17 cellular contexts compared by ENCODE assay signal in genomic region chr12:128779901-128780300, GRCh38. TPM values are rescaled to one million over a fixed set of nuclear protein-coding genes. Genes with fewer than 3 reads are reported as not detected.
DNase-seq lines count a peak whose midpoint lies in the region; ATAC-seq and TF ChIP-seq lines count a peak whose summit lies in the region.
"Had no signal": no experiment of that assay in that cellular context is flagged by ENCODE, and none has a peak within 500 bp of the region (broad histone marks: within the 10 kb centered on the region; RNA-seq: fewer than 3 reads in every experiment).

No MANE protein-coding gene starts in this region.

- H3K9me3 Mint-ChIP-seq in natural killer cell = no peaks in the 10 kb centered on the region
- no peaks in the 10 kb centered on the region for H3K9me3 Mint-ChIP-seq in natural killer cell treated with Interleukin-12 subunit alpha and Interleukin-12 subunit beta and Interleukin-15 and Interleukin-18, amount 100 ng/mL, for 72 hours
- H3K9me3 Mint-ChIP-seq in effector memory CD8-positive, alpha-beta T cell = no peaks in the 10 kb centered on the region
- no peaks in the 10 kb centered on the region for H3K9me3 Mint-ChIP-seq in stimulated activated effector memory CD8-positive, alpha-beta T cell treated with anti-CD3 and anti-CD28 coated beads, Interleukin-12 subunit alpha, Interleukin-12 subunit beta, amount 100 ng/mL, for 72 hours
- H3K9me3 Mint-ChIP-seq: CD4-positive, alpha-beta memory T cell had no signal

- H3K4me3 Mint-ChIP-seq in natural killer cell = no peak overlapping the region
- H3K4me3 Mint-ChIP-seq in natural killer cell treated with Interleukin-12 subunit alpha and Interleukin-12 subunit beta and Interleukin-15 and Interleukin-18, amount 100 ng/mL, for 72 hours = no peak overlapping the region
- H3K4me3 Mint-ChIP-seq in effector memory CD8-positive, alpha-beta T cell = no peak overlapping the region
- no peak overlapping the region for H3K4me3 Mint-ChIP-seq in stimulated activated effector memory CD8-positive, alpha-beta T cell treated with anti-CD3 and anti-CD28 coated beads, Interleukin-12 subunit alpha, Interleukin-12 subunit beta, amount 100 ng/mL, for 72 hours
- H3K4me3 Mint-ChIP-seq: CD4-positive, alpha-beta memory T cell had no signal

- DNase-seq in natural killer cell = no peak
- no peak for DNase-seq in natural killer cell treated with Interleukin-12 subunit alpha and Interleukin-12 subunit beta and Interleukin-15 and Interleukin-18, amount 100 ng/mL, for 72 hours (ENCODE audit: low spot score)
- DNase-seq in effector memory CD8-positive, alpha-beta T cell = no peak
- no peak for DNase-seq in stimulated activated effector memory CD8-positive, alpha-beta T cell treated with anti-CD3 and anti-CD28 coated beads, Interleukin-12 subunit alpha, Interleukin-12 subunit beta, amount 100 ng/mL, for 72 hours (ENCODE audit: low spot score in 2 of 2)
- no peak for DNase-seq in SW480 (ENCODE audit: low spot score)
- no peak for DNase-seq in left lobe of liver (ENCODE audit: low spot score)
- DNase-seq: 8988T; C1 segment of cervical spinal cord; Calu3; CD4-positive, alpha-beta memory T cell; COR-L47; DMS53; DMS79 treated with DMSO at 0.1 percent for 48 hours; GF-D8; GM23248; H7; HCEC 1CT had no signal

- ATAC-seq in natural killer cell (no peak), left lobe of liver (no peak)
- no peak for ATAC-seq in natural killer cell treated with Interleukin-12 subunit alpha and Interleukin-12 subunit beta and Interleukin-15 and Interleukin-18, amount 100 ng/mL, for 72 hours
- ATAC-seq in effector memory CD8-positive, alpha-beta T cell (replicated peaks) = no peak
- ATAC-seq in stimulated activated effector memory CD8-positive, alpha-beta T cell treated with anti-CD3 and anti-CD28 coated beads, Interleukin-12 subunit alpha, Interleukin-12 subunit beta, amount 100 ng/mL, for 72 hours = no peak

- H3K4me1 Mint-ChIP-seq in natural killer cell = peaks cover 22 to 32% of the 10 kb centered on the region in 2 donors
- H3K4me1 Mint-ChIP-seq in natural killer cell treated with Interleukin-12 subunit alpha and Interleukin-12 subunit beta and Interleukin-15 and Interleukin-18, amount 100 ng/mL, for 72 hours (ENCODE audit: low read depth in 2 of 2) = peaks cover 19 to 20% of the 10 kb centered on the region in 2 donors
- H3K4me1 Mint-ChIP-seq in effector memory CD8-positive, alpha-beta T cell (ENCODE audit: low read depth in 2 of 2) = peaks cover 19 to 21% of the 10 kb centered on the region in 2 donors
- peaks cover 30% of the 10 kb centered on the region for H3K4me1 Mint-ChIP-seq in stimulated activated effector memory CD8-positive, alpha-beta T cell treated with anti-CD3 and anti-CD28 coated beads, Interleukin-12 subunit alpha, Interleukin-12 subunit beta, amount 100 ng/mL, for 72 hours

- no peaks in the 10 kb centered on the region for H3K36me3 Mint-ChIP-seq in natural killer cell
- H3K36me3 Mint-ChIP-seq in natural killer cell treated with Interleukin-12 subunit alpha and Interleukin-12 subunit beta and Interleukin-15 and Interleukin-18, amount 100 ng/mL, for 72 hours = no peaks in the 10 kb centered on the region
- peaks cover 16% of the 10 kb centered on the region for H3K36me3 Mint-ChIP-seq in effector memory CD8-positive, alpha-beta T cell (ENCODE audit: insufficient read depth)
- H3K36me3 Mint-ChIP-seq in stimulated activated effector memory CD8-positive, alpha-beta T cell treated with anti-CD3 and anti-CD28 coated beads, Interleukin-12 subunit alpha, Interleukin-12 subunit beta, amount 100 ng/mL, for 72 hours = peaks cover 12% of the 10 kb centered on the region
- H3K36me3 Mint-ChIP-seq: CD4-positive, alpha-beta memory T cell had no signal

- intact Hi-C loops in natural killer cell (cut with micrococcal nuclease) = no loop called here

- peak overlapping the region; percentile 24 to 43 for H3K27ac Mint-ChIP-seq in natural killer cell
- no peak overlapping the region for H3K27ac Mint-ChIP-seq in natural killer cell treated with Interleukin-12 subunit alpha and Interleukin-12 subunit beta and Interleukin-15 and Interleukin-18, amount 100 ng/mL, for 72 hours
- peak overlapping the region; percentile 10 to 19 for H3K27ac Mint-ChIP-seq in effector memory CD8-positive, alpha-beta T cell
- H3K27ac Mint-ChIP-seq in stimulated activated effector memory CD8-positive, alpha-beta T cell treated with anti-CD3 and anti-CD28 coated beads, Interleukin-12 subunit alpha, Interleukin-12 subunit beta, amount 100 ng/mL, for 72 hours = peak overlapping the region; percentile 54
- H3K27ac Mint-ChIP-seq: CD4-positive, alpha-beta memory T cell had no signal

- no peak for TF ChIP-seq CTCF in natural killer cell (IDR thresholded peaks at IDR 0.05)

- H3K27me3 Mint-ChIP-seq in natural killer cell (ENCODE audit: low read depth in 2 of 2) = no peaks in the 10 kb centered on the region
- H3K27me3 Mint-ChIP-seq in natural killer cell treated with Interleukin-12 subunit alpha and Interleukin-12 subunit beta and Interleukin-15 and Interleukin-18, amount 100 ng/mL, for 72 hours = no peaks in the 10 kb centered on the region
- no peaks in the 10 kb centered on the region for H3K27me3 Mint-ChIP-seq in effector memory CD8-positive, alpha-beta T cell

RNA-seq across cellular contexts. Expression of gene SLC15A4, which starts 43.9 kb away (rescaled TPM):
- total RNA-seq in natural killer cell (100 to 1,000 TPM; 176 to 306 (median 250) TPM), left lobe of liver (11.8 TPM)
- total RNA-seq in natural killer cell treated with Interleukin-12 subunit alpha and Interleukin-12 subunit beta and Interleukin-15 and Interleukin-18, amount 100 ng/mL, for 72 hours = 10 to 100 TPM; 54.2 to 58.6 TPM

Comparison
In these comparisons a context has a peak if more than half of its experiments do, and no peak if none do; other contexts are left out.
1. H3K27ac Mint-ChIP-seq: peak in natural killer cell (2 of 2), effector memory CD8-positive, alpha-beta T cell (2 of 2) and stimulated activated effector memory CD8-positive, alpha-beta T cell treated with anti-CD3 and anti-CD28 coated beads, Interleukin-12 subunit alpha, Interleukin-12 subunit beta, amount 100 ng/mL, for 72 hours (single experiment); none in natural killer cell treated with Interleukin-12 subunit alpha and Interleukin-12 subunit beta and Interleukin-15 and Interleukin-18, amount 100 ng/mL, for 72 hours (0 of 2).